27 cellular contexts compared by ENCODE assay signal in the genomic region with DNA sequence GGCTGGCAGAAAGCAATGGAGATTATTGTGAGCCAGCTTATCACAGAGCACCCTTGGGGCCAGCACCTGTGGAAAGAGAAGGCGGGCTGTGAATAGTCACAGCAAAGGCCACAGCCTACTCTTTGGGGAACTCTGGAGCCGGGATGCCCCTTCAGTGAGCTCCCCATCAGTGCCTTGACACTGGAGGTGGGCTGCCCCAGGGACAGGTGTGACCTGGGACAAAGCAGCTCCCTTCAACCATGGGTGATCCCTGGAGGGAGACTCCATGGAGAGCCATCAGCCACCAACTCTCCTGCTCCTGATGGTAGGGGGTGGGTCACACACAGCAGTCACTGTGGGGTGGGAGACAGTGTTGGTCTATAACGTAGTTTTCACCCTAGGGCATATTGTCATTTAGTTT.
"Had no signal": no experiment of that assay in that cellular context is flagged by ENCODE, and none has a peak within 500 bp of the region (broad histone marks: within the 10 kb centered on the region; RNA-seq: fewer than 3 reads in every experiment).

No MANE protein-coding gene starts in this region.

- ATAC-seq: heart right ventricle; left cardiac atrium; left lung; mucosa of descending colon; naive thymus-derived CD4-positive, alpha-beta T cell; right lobe of liver; stimulated activated naive B cell treated with anti-CD40 and anti-IgM and Interleukin-4, amounts not matched to agents 10 μg/mL and 1 μg/mL and 100 μg/mL, for 72 hours; stimulated activated naive CD8-positive, alpha-beta T cell treated with anti-CD3 and anti-CD28 coated beads, Interleukin-15, Interleukin-2, amounts not matched to agents 100 U/mL and 50 U/mL, for 24 hours; upper lobe of right lung had no signal

- H2AFZ ChIP-seq: hepatocyte, neural progenitor cell had no signal

- H3K27me3 ChIP-seq: heart right ventricle, hepatocyte, left lung, ovary, right atrium auricular region, right lobe of liver, stomach, testis, tibial artery, upper lobe of right lung had no signal

- H3K36me3 ChIP-seq: neural progenitor cell, ovary, right atrium auricular region, right lobe of liver, upper lobe of right lung had no signal

- DNase-seq: heart right ventricle; kidney glomerular epithelial cell; left cardiac atrium; left lung; mesendoderm; midbrain; mucosa of descending colon; naive thymus-derived CD4-positive, alpha-beta T cell; nephron progenitor cell; ovary; stimulated activated CD4-positive, alpha-beta T cell treated with anti-CD3 and anti-CD28 coated beads, Interleukin-12 subunit alpha, Interleukin-12 subunit beta, amount 100 ng/mL, for 4 hours; stimulated activated CD4-positive, alpha-beta T cell treated with anti-CD3 and anti-CD28 coated beads, Interleukin-15, amount 100 ng/mL, for 24 hours; stimulated activated CD4-positive, alpha-beta T cell treated with anti-CD3 and anti-CD28 coated beads, Interleukin-2, amount 100 ng/mL, for 24 hours; stimulated activated CD4-positive, alpha-beta T cell treated with anti-CD3 and anti-CD28 coated beads, Interleukin-4, amount 100 ng/mL, for 1 hour; stimulated activated naive B cell treated with anti-CD40 and anti-IgM and Interleukin-4, amounts not matched to agents 10 μg/mL and 1 μg/mL and 100 μg/mL, for 72 hours; stimulated activated naive CD8-positive, alpha-beta T cell treated with anti-CD3 and anti-CD28 coated beads, Interleukin-15, Interleukin-2, amounts not matched to agents 100 U/mL and 50 U/mL, for 24 hours; stomach; testis; trophoblast cell; upper lobe of right lung had no signal

- H3K9ac ChIP-seq: neural progenitor cell had no signal

- H3K4me1 ChIP-seq: neural progenitor cell had no signal

- H3K9me3 ChIP-seq: heart right ventricle, left lung, mucosa of descending colon, ovary, right atrium auricular region, right lobe of liver, stomach, testis, tibial artery, upper lobe of right lung had no signal

- H3K4me2 ChIP-seq: hepatocyte, neural progenitor cell had no signal

- H3K27ac ChIP-seq: heart right ventricle, hepatocyte, left lung, neural progenitor cell, ovary, right atrium auricular region, right lobe of liver, skin epidermis, stomach, testis, tibial artery, upper lobe of right lung had no signal

- H3K4me3 ChIP-seq: heart right ventricle, hepatocyte, left lung, lung, mucosa of descending colon, neural progenitor cell, ovary, right atrium auricular region, right lobe of liver, skin epidermis, stomach, testis, tibial artery, upper lobe of right lung had no signal
